ENCODE assay signal across 17 cellular contexts in genomic region chr11:2708151-2708581, GRCh38. TPM values are rescaled to one million over a fixed set of nuclear protein-coding genes. Genes with fewer than 3 reads are reported as not detected.
A peak's percentile ranks its signal among the peaks of the same experiment; 100 is the strongest.
DNase-seq lines count a peak whose midpoint lies in the region; ATAC-seq, FAIRE-seq and TF ChIP-seq lines count a peak whose summit lies in the region.
"Had no signal": no experiment of that assay in that cellular context is flagged by ENCODE, and none has a peak within 500 bp of the region (broad histone marks: within the 10 kb centered on the region; RNA-seq: fewer than 3 reads in every experiment).

No MANE protein-coding gene starts in this region.

- intact Hi-C loops in Right ventricle myocardium inferior (cut with DNase I) (no loop called here), cardiac septum (cut with DNase I) (no loop called here), kidney (cut with DNase I) (no loop called here), sigmoid colon (cut with DNase I) (loop anchor here (2.0 to 5.0 kb wide), 2 partner anchors 71 to 176 kb away; no protein-coding TSS in a partner anchor)

- FAIRE-seq in kidney (lab: Jason Lieb, UNC) = no peak
- FAIRE-seq: A204.1, GM18507, TTC549 had no signal

- DNase-seq in Right ventricle myocardium inferior (ENCODE audit: missing footprints) (peak; percentile 73), cardiac septum (ENCODE audit: low spot score) (no peak), kidney (peak; percentile 46), sigmoid colon (peak; percentile 87), NCI-H69 (lab: John Stamatoyannopoulos, UW) (no peak)
- no peak for DNase-seq in NK-92 treated with Interleukin-12 subunit alpha and Interleukin-12 subunit beta, amount 100 ng/mL, for 24 hours (lab: John Stamatoyannopoulos, UW)
- DNase-seq in effector memory CD4-positive, alpha-beta T cell = no peak
- DNase-seq: activated CD4-positive, alpha-beta memory T cell treated with anti-CD3 and anti-CD28 coated beads for 36 hours; COR-L47; KG1; NCI-H1417; NCI-H226 had no signal

- TF ChIP-seq EP300 in sigmoid colon (IDR thresholded peaks at IDR 0.05) = no peak

- no peak for TF ChIP-seq CTCF in kidney (IDR thresholded peaks at IDR 0.05; ENCODE audit: borderline replicate concordance, extremely low read depth, insufficient read depth)
- no peak for TF ChIP-seq CTCF in sigmoid colon (IDR thresholded peaks at IDR 0.05)

- H3K9ac ChIP-seq in kidney (ENCODE audit: low read length in 2 of 2) = no peak overlapping the region
- H3K9ac ChIP-seq: SK-N-SH had no signal

- 79 to 88% methylated on average over 11 of the region's 11 CpGs for WGBS in sigmoid colon, 2 donors

- no peaks in the 10 kb centered on the region for H3K27me3 ChIP-seq in sigmoid colon
- H3K27me3 ChIP-seq in effector memory CD4-positive, alpha-beta T cell (replicated peaks; ENCODE audit: control insufficient read depth, insufficient read depth, low read length, poor library complexity, severe bottlenecking) = no peaks in the 10 kb centered on the region

- H3K27ac ChIP-seq in kidney (ENCODE audit: low read depth in 2 of 2, low read length in 2 of 2) (no peak overlapping the region), sigmoid colon (peak overlapping the region; percentile 78 to 87 (median 84))
- no peak overlapping the region for H3K27ac ChIP-seq in effector memory CD4-positive, alpha-beta T cell (ENCODE audit: insufficient read depth, low read length, poor library complexity, severe bottlenecking)

- peak; percentile 49 for ATAC-seq in Right ventricle myocardium inferior
- ATAC-seq in GM18870 (IDR thresholded peaks at IDR 0.05; ENCODE audit: unreplicated experiment) = no peak

- H3K4me3 ChIP-seq in kidney (ENCODE audit: low read length in 2 of 2) (no peak overlapping the region), sigmoid colon (peak overlapping the region in 3 of 4 donors; percentile 18 to 28 (median 28))
- H3K4me3 ChIP-seq in effector memory CD4-positive, alpha-beta T cell (ENCODE audit: insufficient read depth, low read depth, low read length, poor library complexity, severe bottlenecking) = no peak overlapping the region

- no peak for TF ChIP-seq POLR2A in sigmoid colon (IDR thresholded peaks at IDR 0.05)

- no peaks in the 10 kb centered on the region for H3K36me3 ChIP-seq in kidney (ENCODE audit: control insufficient read depth in 1 of 2, insufficient read depth in 2 of 2, low read length in 2 of 2)
- H3K36me3 ChIP-seq in sigmoid colon = no peaks in the 10 kb centered on the region
- no peaks in the 10 kb centered on the region for H3K36me3 ChIP-seq in effector memory CD4-positive, alpha-beta T cell (ENCODE audit: control insufficient read depth, insufficient read depth, low read length)

- H3K9me3 ChIP-seq in kidney (ENCODE audit: control insufficient read depth in 1 of 2, low read length in 2 of 2) = no peaks in the 10 kb centered on the region
- H3K9me3 ChIP-seq in sigmoid colon = no peaks in the 10 kb centered on the region
- no peaks in the 10 kb centered on the region for H3K9me3 ChIP-seq in effector memory CD4-positive, alpha-beta T cell (ENCODE audit: control insufficient read depth, low read length)

- H3K4me1 ChIP-seq in kidney (ENCODE audit: control insufficient read depth in 1 of 2, insufficient read depth in 1 of 2, low read depth in 1 of 2, low read length in 2 of 2) (peaks cover 0 to 9% of the 10 kb centered on the region in 2 donors), sigmoid colon (peaks cover 0 to 35% (median 26%) of the 10 kb centered on the region in 4 donors)
- no peaks in the 10 kb centered on the region for H3K4me1 ChIP-seq in effector memory CD4-positive, alpha-beta T cell (ENCODE audit: control insufficient read depth, insufficient read depth, low read length, poor library complexity, severe bottlenecking)

RNA-seq across cellular contexts. Expression of gene KCNQ1OT1, which starts 8.4 kb away (rescaled TPM):
- total RNA-seq in Right ventricle myocardium inferior (0.32 TPM), cardiac septum (0.57 TPM), kidney (4.4 TPM), sigmoid colon (1 to 10 TPM in 3 of 4 donors, under 1 TPM in 1; 0.99 to 3.6 (median 1.4) TPM)
- polyA plus RNA-seq in kidney (ENCODE audit: insufficient read depth, low read depth, low replicate concordance) (0.22 TPM), sigmoid colon (under 1 TPM; under 0.01 to 0.32 (median under 0.01) TPM)

Comparison
In these comparisons a context has a peak if more than half of its experiments do, and no peak if none do; other contexts are left out.
1. DNase-seq: peak in Right ventricle myocardium inferior (single experiment), kidney (single experiment) and sigmoid colon (single experiment); none in cardiac septum (single experiment), NK-92 treated with Interleukin-12 subunit alpha and Interleukin-12 subunit beta, amount 100 ng/mL, for 24 hours (single experiment), effector memory CD4-positive, alpha-beta T cell (0 of 3) and NCI-H69 (single experiment).
2. H3K27ac ChIP-seq: peak in sigmoid colon (4 of 4); none in kidney (0 of 2) and effector memory CD4-positive, alpha-beta T cell (single experiment).
3. H3K4me3 ChIP-seq: peak in sigmoid colon (3 of 4); none in kidney (0 of 2) and effector memory CD4-positive, alpha-beta T cell (single experiment).